8 cellular contexts compared by ENCODE assay signal in genomic region chr12:51218607-51219161, GRCh38. TPM values are rescaled to one million over a fixed set of nuclear protein-coding genes. Genes with fewer than 3 reads are reported as not detected.
DNase-seq lines count a peak whose midpoint lies in the region; ATAC-seq and TF ChIP-seq lines count a peak whose summit lies in the region.

No MANE protein-coding gene starts in this region.

- 47 to 80% methylated on average over 1 to 10 of the region's 10 CpGs for WGBS in gastroesophageal sphincter (ENCODE audit: low coverage in 1 of 2), 2 donors

- H3K4me1 Mint-ChIP-seq in WTC11 = peaks cover 18% of the 10 kb centered on the region

- H3K27ac ChIP-seq in gastroesophageal sphincter = peak overlapping the region; percentile 94 to 100 (median 98)

- peaks cover 3% of the 10 kb centered on the region; the same call in 1 of the 2 replicates for H3K36me3 Mint-ChIP-seq in WTC11

- CTCF ChIA-PET in WTC11 (lab: Charles Lee) = interaction anchor here (0.6 to 3.0 kb wide), 16 partner anchors 11 to 453 kb away, joined by 3 to 23 read pairs (median 4); partner anchors contain the start of genes CSRNP2, DAZAP2 and SLC11A2

- H3K4me3 Mint-ChIP-seq in WTC11 = peak overlapping the region; percentile 70

- peak; percentile 39 for ATAC-seq in WTC11
- ATAC-seq in gastroesophageal sphincter = no peak

- POLR2A ChIA-PET in WTC11 (lab: Charles Lee) = interaction anchor here (0.7 to 2.5 kb wide), 6 partner anchors 13 to 191 kb away, joined by 3 to 24 read pairs (median 4); partner anchors contain the start of genes CSRNP2, DAZAP2 and SMAGP

- H3K9me3 Mint-ChIP-seq in WTC11 = no peaks in the 10 kb centered on the region

- no peaks in the 10 kb centered on the region for H3K27me3 Mint-ChIP-seq in WTC11 (ENCODE audit: low read depth)

- peak overlapping the region; percentile 54 for H3K27ac Mint-ChIP-seq in WTC11

- peaks cover 0 to 29% (median 3%) of the 10 kb centered on the region in 3 donors for H3K4me1 ChIP-seq in gastroesophageal sphincter

- peak overlapping the region; percentile 96 to 99 for H3K4me3 ChIP-seq in gastroesophageal sphincter

- intact Hi-C loops in posterior vena cava (cut with DNase I) = loop anchor here in 1 of 2 donors (10.0 kb wide), 1 partner anchor 134 kb away; the partner anchor contains the start of gene CSRNP2

- no peaks in the 10 kb centered on the region for H3K9me3 ChIP-seq in gastroesophageal sphincter

- TF ChIP-seq POLR2A in gastroesophageal sphincter (IDR thresholded peaks at IDR 0.05) = no peak

- H3K27me3 ChIP-seq in gastroesophageal sphincter = no peaks in the 10 kb centered on the region

- no peak for TF ChIP-seq EP300 in gastroesophageal sphincter (IDR thresholded peaks at IDR 0.05)

- peaks cover 0 to 14% of the 10 kb centered on the region in 2 donors for H3K36me3 ChIP-seq in gastroesophageal sphincter

- peak; percentile 57 for DNase-seq in activated effector memory CD4-positive, alpha-beta T cell treated with anti-CD3 and anti-CD28 coated beads, Interleukin-2, amount 50 U/mL, for 16 hours
- DNase-seq in activated effector memory CD4-positive, alpha-beta T cell treated with Interleukin-2 at 50 U/mL for 16 hours = no peak
- DNase-seq in WTC11 (ENCODE audit: low spot score) = peak; percentile 36
- DNase-seq in posterior vena cava (ENCODE audit: low spot score) = peak; percentile 72
- no peak for DNase-seq in germinal center (ENCODE audit: low spot score)
- no peak for DNase-seq in NCI-H128 (lab: John Stamatoyannopoulos, UW; ENCODE audit: unreplicated experiment)
- no peak for DNase-seq in midbrain (lab: John Stamatoyannopoulos, UW)

- TF ChIP-seq CTCF in WTC11 (IDR thresholded peaks at IDR 0.05) (no peak), gastroesophageal sphincter (IDR thresholded peaks at IDR 0.05) (no peak)

TF ChIP-seq in WTC11, 78 proteins besides CTCF, POLR2A, EP300 and RAD21:
- TF ChIP-seq CBFB (CRISPR knock-in tag; IDR thresholded peaks at IDR 0.05; ENCODE audit: low read depth) (no peak), ZNF317 (CRISPR knock-in tag; IDR thresholded peaks at IDR 0.05; ENCODE audit: borderline replicate concordance, low read depth) (no peak), USF1 (CRISPR knock-in tag; IDR thresholded peaks at IDR 0.05) (no peak), ZNF532 (CRISPR knock-in tag; IDR thresholded peaks at IDR 0.05; ENCODE audit: borderline replicate concordance) (no peak)

RNA-seq across cellular contexts. Expression of gene POU6F1, which starts 0.8 kb away (rescaled TPM):
- total RNA-seq in WTC11 (2021) (10.2 to 14.5 TPM (median 11.2 TPM) in 3 replicates), gastroesophageal sphincter (10 to 100 TPM; 12.6 to 33.9 (median 17.9) TPM), posterior vena cava (10 to 100 TPM; 18.1 to 19.4 TPM)

RNA-seq across cellular contexts. Expression of gene DAZAP2, which starts 19.9 kb away (rescaled TPM):
- 30.4 to 35.8 TPM (median 33.0 TPM) in 3 replicates for total RNA-seq in WTC11 (2021)
- total RNA-seq in gastroesophageal sphincter = 100 to 1,000 TPM; 261 to 337 (median 311) TPM
- 100 to 1,000 TPM; 156 to 169 TPM for total RNA-seq in posterior vena cava

RNA-seq across cellular contexts. Expression of gene TFCP2, which starts 45.7 kb away (rescaled TPM):
- total RNA-seq in WTC11 (2021) (35.4 to 37.8 TPM (median 37.4 TPM) in 3 replicates), gastroesophageal sphincter (10 to 100 TPM; 12.3 to 16.6 (median 14.2) TPM), posterior vena cava (10 to 100 TPM; 16.1 to 23.1 TPM)

RNA-seq across cellular contexts. Expression of gene SMAGP, which starts 51.5 kb away (rescaled TPM):
- total RNA-seq in WTC11 (2021) (11.6 to 12.5 TPM (median 11.7 TPM) in 3 replicates), gastroesophageal sphincter (1 to 10 TPM; 1.2 to 8.0 (median 3.6) TPM), posterior vena cava (1 to 10 TPM; 6.5 to 9.3 TPM)

Comparison
In these comparisons a context has a peak if more than half of its experiments do, and no peak if none do; other contexts are left out.
1. DNase-seq: peak in activated effector memory CD4-positive, alpha-beta T cell treated with anti-CD3 and anti-CD28 coated beads, Interleukin-2, amount 50 U/mL, for 16 hours (single experiment), WTC11 (single experiment) and posterior vena cava (single experiment); none in activated effector memory CD4-positive, alpha-beta T cell treated with Interleukin-2 at 50 U/mL for 16 hours (single experiment), germinal center (single experiment), NCI-H128 (single experiment) and midbrain (single experiment).